In the genomic region with DNA sequence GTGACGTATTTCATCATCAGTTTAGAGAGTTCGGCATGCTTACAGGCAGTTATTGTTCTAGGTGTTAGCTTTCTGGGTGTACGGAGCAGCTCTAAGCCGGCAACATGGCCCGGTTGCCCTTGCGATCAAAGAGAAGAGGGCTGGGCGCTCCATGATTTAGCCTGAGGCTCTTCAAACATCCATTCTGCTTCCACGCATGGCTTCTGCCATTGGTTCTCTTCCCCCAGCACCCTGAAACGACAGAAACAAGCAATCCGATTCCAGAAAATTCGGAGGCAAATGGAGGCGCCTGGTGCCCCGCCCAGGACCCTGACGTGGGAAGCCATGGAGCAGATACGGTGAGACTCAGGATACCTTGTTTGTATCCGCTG, we compare ENCODE assay signal across 8 cellular contexts. TPM values are rescaled to one million over a fixed set of nuclear protein-coding genes. Genes with fewer than 3 reads are reported as not detected.
DNase-seq lines count a peak whose midpoint lies in the region; ATAC-seq and TF ChIP-seq lines count a peak whose summit lies in the region.

No MANE protein-coding gene starts in this region.

- H3K36me3 ChIP-seq in BLaER1 (peaks cover 23% of the 10 kb centered on the region), mucosa of descending colon (ENCODE audit: low read depth) (no peaks in the 10 kb centered on the region)

- H4K20me1 ChIP-seq in BLaER1: peaks cover 46% of the 10 kb centered on the region

- H3K27me3 ChIP-seq in BLaER1: no peaks in the 10 kb centered on the region

- H3K27ac Mint-ChIP-seq in effector memory CD8-positive, alpha-beta T cell: peak overlapping the region; percentile 96 to 97

- H3K4me2 ChIP-seq in BLaER1: peak overlapping the region; percentile 96

- H3K27ac ChIP-seq in BLaER1: peak overlapping the region; percentile 93

- TF ChIP-seq CTCF in LNCaP clone FGC (IDR thresholded peaks at IDR 0.05; ENCODE audit: control insufficient read depth, extremely low read depth, insufficient read depth): no peak
- no peak for TF ChIP-seq CTCF in mucosa of descending colon (IDR thresholded peaks at IDR 0.05)

- H3K9ac ChIP-seq in BLaER1: peak overlapping the region; percentile 86

- no peaks in the 10 kb centered on the region for H3K27me3 Mint-ChIP-seq in effector memory CD8-positive, alpha-beta T cell

- H3K4me1 ChIP-seq in BLaER1 (peaks cover 70% of the 10 kb centered on the region), mucosa of descending colon (ENCODE audit: low read depth) (peaks cover 35% of the 10 kb centered on the region)

- intact Hi-C loops in mucosa of descending colon (cut with DNase I, micrococcal nuclease): no loop called here

- H3K36me3 Mint-ChIP-seq in effector memory CD8-positive, alpha-beta T cell (ENCODE audit: insufficient read depth): peaks cover 40% of the 10 kb centered on the region

- H3K4me3 ChIP-seq in BLaER1 (peak overlapping the region; percentile 77), LNCaP clone FGC (ENCODE audit: low read depth, low read length) (peak overlapping the region; percentile 75), mucosa of descending colon (peak overlapping the region; percentile 80)

- peak overlapping the region; percentile 98 to 100 for H3K4me3 Mint-ChIP-seq in effector memory CD8-positive, alpha-beta T cell

- no peak for DNase-seq in LNCaP clone FGC (ENCODE audit: low read depth)
- peak; percentile 30 to 41 for DNase-seq in activated CD4-positive, alpha-beta T cell treated with anti-CD3 and anti-CD28 coated beads for 4 hours
- no peak for DNase-seq in effector memory CD8-positive, alpha-beta T cell
- peak in 2 of 3 donors; percentile 52 to 63 for DNase-seq in mucosa of descending colon
- peak in 5 of 6 experiments; percentile 36 to 72 (median 62) for DNase-seq in stimulated activated naive CD4-positive, alpha-beta T cell (lab: John Stamatoyannopoulos, UW)

- H3K9me3 Mint-ChIP-seq in effector memory CD8-positive, alpha-beta T cell: no peaks in the 10 kb centered on the region

- H3K9me3 ChIP-seq in BLaER1 (no peaks in the 10 kb centered on the region), mucosa of descending colon (no peaks in the 10 kb centered on the region)

- ATAC-seq in GM19397 (IDR thresholded peaks at IDR 0.05; ENCODE audit: unreplicated experiment): peak; percentile 4
- peak; percentile 15 for ATAC-seq in effector memory CD8-positive, alpha-beta T cell (replicated peaks)
- ATAC-seq in mucosa of descending colon: peak; percentile 7
- no peak for ATAC-seq in HG02840 (IDR thresholded peaks at IDR 0.05; ENCODE audit: low FRiP score, unreplicated experiment)

- H3K4me1 Mint-ChIP-seq in effector memory CD8-positive, alpha-beta T cell (ENCODE audit: low read depth in 2 of 2): peaks cover 43 to 45% of the 10 kb centered on the region in 2 donors

RNA-seq across cellular contexts. Expression of a gene that starts 0.6 kb away (rescaled TPM):
- 100 to 1,000 TPM in 1 of 3 donors, 10 to 100 TPM in 2; 41.7 to 111 (median 54.1) TPM for total RNA-seq in mucosa of descending colon

RNA-seq across cellular contexts. Expression of a gene that starts 16.7 kb away (rescaled TPM):
- total RNA-seq in mucosa of descending colon: under 1 TPM; 0.34 to 0.93 (median 0.63) TPM

RNA-seq across cellular contexts. Expression of a gene that starts 32.0 kb away (rescaled TPM):
- 10 to 100 TPM; 18.2 to 25.5 (median 19.3) TPM for total RNA-seq in mucosa of descending colon

RNA-seq across cellular contexts. Expression of a gene that starts 32.3 kb away (rescaled TPM):
- 100 to 1,000 TPM; 126 to 273 (median 209) TPM for total RNA-seq in mucosa of descending colon

Comparison
In these comparisons a context has a peak if more than half of its experiments do, and no peak if none do; other contexts are left out.
1. DNase-seq: peak in activated CD4-positive, alpha-beta T cell treated with anti-CD3 and anti-CD28 coated beads for 4 hours (2 of 2), mucosa of descending colon (2 of 3) and stimulated activated naive CD4-positive, alpha-beta T cell (5 of 6); none in LNCaP clone FGC (single experiment) and effector memory CD8-positive, alpha-beta T cell (0 of 3).
2. Peak in every context shown above with its lines, with median percentiles within 50 percentile points of each other: H3K4me3 ChIP-seq.